Comparison of ENCODE assay signal across 1 cellular context in genomic region chr16:89993971-89994370, GRCh38.
TF ChIP-seq lines count a peak whose summit lies in the region.

No MANE protein-coding gene starts in this region.

TF ChIP-seq in GM23338, 12 proteins besides CTCF, POLR2A, EP300 and RAD21 (continued from another document):
- TF ChIP-seq, protein P1, sequence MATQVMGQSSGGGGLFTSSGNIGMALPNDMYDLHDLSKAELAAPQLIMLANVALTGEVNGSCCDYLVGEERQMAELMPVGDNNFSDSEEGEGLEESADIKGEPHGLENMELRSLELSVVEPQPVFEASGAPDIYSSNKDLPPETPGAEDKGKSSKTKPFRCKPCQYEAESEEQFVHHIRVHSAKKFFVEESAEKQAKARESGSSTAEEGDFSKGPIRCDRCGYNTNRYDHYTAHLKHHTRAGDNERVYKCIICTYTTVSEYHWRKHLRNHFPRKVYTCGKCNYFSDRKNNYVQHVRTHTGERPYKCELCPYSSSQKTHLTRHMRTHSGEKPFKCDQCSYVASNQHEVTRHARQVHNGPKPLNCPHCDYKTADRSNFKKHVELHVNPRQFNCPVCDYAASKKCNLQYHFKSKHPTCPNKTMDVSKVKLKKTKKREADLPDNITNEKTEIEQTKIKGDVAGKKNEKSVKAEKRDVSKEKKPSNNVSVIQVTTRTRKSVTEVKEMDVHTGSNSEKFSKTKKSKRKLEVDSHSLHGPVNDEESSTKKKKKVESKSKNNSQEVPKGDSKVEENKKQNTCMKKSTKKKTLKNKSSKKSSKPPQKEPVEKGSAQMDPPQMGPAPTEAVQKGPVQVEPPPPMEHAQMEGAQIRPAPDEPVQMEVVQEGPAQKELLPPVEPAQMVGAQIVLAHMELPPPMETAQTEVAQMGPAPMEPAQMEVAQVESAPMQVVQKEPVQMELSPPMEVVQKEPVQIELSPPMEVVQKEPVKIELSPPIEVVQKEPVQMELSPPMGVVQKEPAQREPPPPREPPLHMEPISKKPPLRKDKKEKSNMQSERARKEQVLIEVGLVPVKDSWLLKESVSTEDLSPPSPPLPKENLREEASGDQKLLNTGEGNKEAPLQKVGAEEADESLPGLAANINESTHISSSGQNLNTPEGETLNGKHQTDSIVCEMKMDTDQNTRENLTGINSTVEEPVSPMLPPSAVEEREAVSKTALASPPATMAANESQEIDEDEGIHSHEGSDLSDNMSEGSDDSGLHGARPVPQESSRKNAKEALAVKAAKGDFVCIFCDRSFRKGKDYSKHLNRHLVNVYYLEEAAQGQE (IDR thresholded peaks at IDR 0.05; ENCODE audit: unreplicated experiment) = no peak
- TF ChIP-seq CREB1 (CRISPR knock-in tag; IDR thresholded peaks at IDR 0.05; ENCODE audit: low read depth) (no peak), ETS1 (IDR thresholded peaks at IDR 0.05) (no peak), JUNB (IDR thresholded peaks at IDR 0.05; ENCODE audit: unreplicated experiment) (no peak), STAT1 (IDR thresholded peaks at IDR 0.05; ENCODE audit: unreplicated experiment) (no peak), POLR2AphosphoS5 (IDR thresholded peaks at IDR 0.05; ENCODE audit: low read depth) (no peak), ZNF114 (CRISPR knock-in tag; IDR thresholded peaks at IDR 0.05) (no peak)
